Comparison of ENCODE assay signal across 9 cellular contexts in the genomic region with DNA sequence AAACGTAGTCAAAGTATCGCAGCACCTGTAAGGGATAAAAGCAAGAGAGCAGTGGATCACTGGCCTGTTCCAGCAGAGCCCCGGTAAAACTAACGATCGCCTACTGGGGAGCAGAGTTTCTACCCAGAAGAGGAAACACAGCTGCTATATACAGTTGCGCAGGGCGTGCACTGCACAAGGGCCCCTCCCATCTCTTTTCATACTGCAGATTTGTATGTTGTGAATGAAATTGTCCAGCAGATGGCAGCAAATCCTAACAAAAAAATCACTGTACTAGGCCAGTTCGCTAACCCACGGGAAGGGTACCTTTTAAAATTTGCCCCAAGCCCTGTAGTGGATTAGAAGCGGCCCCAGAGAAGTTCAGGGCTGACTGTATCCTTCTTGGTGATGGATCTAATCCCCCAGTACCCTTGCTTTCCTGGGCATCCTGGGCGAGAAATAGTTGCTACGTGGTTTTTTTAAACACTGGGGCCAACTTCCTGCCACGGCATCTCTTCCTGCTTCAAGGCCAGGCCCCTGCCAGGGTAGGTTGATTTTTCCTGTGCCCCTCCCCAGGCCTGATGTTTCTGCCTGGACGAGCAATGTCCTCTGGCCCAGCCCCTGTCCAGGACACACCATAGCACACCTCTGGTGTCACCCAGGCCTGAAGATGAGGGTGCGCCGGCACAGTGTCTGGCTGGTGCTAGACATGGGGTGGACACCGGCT.
DNase-seq lines count a peak whose midpoint lies in the region; ATAC-seq and TF ChIP-seq lines count a peak whose summit lies in the region.
"Had no signal": no experiment of that assay in that cellular context is flagged by ENCODE, and none has a peak within 500 bp of the region (broad histone marks: within the 10 kb centered on the region; RNA-seq: fewer than 3 reads in every experiment).

No MANE protein-coding gene starts in this region.

- no peak overlapping the region for H3K4me3 Mint-ChIP-seq in glutamatergic neuron (ENCODE audit: unreplicated experiment)

- H3K27me3 ChIP-seq in SK-N-SH (ENCODE audit: insufficient read depth) (peaks cover 35% of the 10 kb centered on the region), aorta (ENCODE audit: control insufficient read depth in 1 of 2, insufficient read depth in 2 of 2, low read length in 1 of 2) (no peaks in the 10 kb centered on the region)

- no peaks in the 10 kb centered on the region for H4K20me1 ChIP-seq in SK-N-SH (ENCODE audit: insufficient read depth)

- H3K9ac ChIP-seq in SK-N-SH: no peak overlapping the region

- H3K79me2 ChIP-seq in SK-N-SH (ENCODE audit: insufficient read depth): no peaks in the 10 kb centered on the region

- no peaks in the 10 kb centered on the region for H3K9me3 ChIP-seq in SK-N-SH
- H3K9me3 ChIP-seq in aorta (ENCODE audit: control insufficient read depth, low read length): no peaks in the 10 kb centered on the region

- H3K4me2 ChIP-seq in SK-N-SH: no peak overlapping the region

- no peak for TF ChIP-seq EP300 in SK-N-SH (IDR thresholded peaks at IDR 0.05; ENCODE audit: borderline replicate concordance in 1 of 2, low read depth in 1 of 2, low read length in 1 of 2)

- H3K27me3 Mint-ChIP-seq in glutamatergic neuron (ENCODE audit: unreplicated experiment): peaks cover 5% of the 10 kb centered on the region

- ATAC-seq in aorta (ENCODE audit: low FRiP score): peak; percentile 88

- no peaks in the 10 kb centered on the region for H3K9me2 ChIP-seq in SK-N-SH

- TF ChIP-seq CTCF in LNCAP (IDR thresholded peaks at IDR 0.05) (peak; percentile 61), SK-N-SH (IDR thresholded peaks at IDR 0.05) (peak; percentile 68), glutamatergic neuron (IDR thresholded peaks at IDR 0.05; ENCODE audit: partially characterized antibody, unreplicated experiment) (peak; percentile 73)

- H3K27ac ChIP-seq in SK-N-SH (ENCODE audit: low read depth in 2 of 2, low read length in 1 of 2): no peak overlapping the region
- no peak overlapping the region for H3K27ac ChIP-seq in aorta (ENCODE audit: low read depth in 1 of 2, low read length in 2 of 2)

- peaks cover 4% of the 10 kb centered on the region for H3K4me1 Mint-ChIP-seq in glutamatergic neuron (ENCODE audit: low read depth, unreplicated experiment)

- H3K4me3 ChIP-seq in SK-N-SH (ENCODE audit: low read depth in 2 of 2, low read length in 1 of 2): no peak overlapping the region; a peak in 1 of 4 replicates
- H3K4me3 ChIP-seq in aorta (ENCODE audit: low read length in 2 of 2): no peak overlapping the region
- H3K4me3 ChIP-seq: skin epidermis had no signal

- POLR2A ChIA-PET in SK-N-SH (lab: Yijun Ruan, JAX): no interaction called here

- H3K9me3 Mint-ChIP-seq in glutamatergic neuron (ENCODE audit: unreplicated experiment): peaks cover 13% of the 10 kb centered on the region

- no peaks in the 10 kb centered on the region for H3K36me3 ChIP-seq in SK-N-SH (replicated peaks in 1 of 2; ENCODE audit: control insufficient read depth in 1 of 2, insufficient read depth in 2 of 2, low read length in 1 of 2)
- H3K36me3 ChIP-seq in aorta (ENCODE audit: control insufficient read depth in 1 of 2, insufficient read depth in 2 of 2, low read length in 1 of 2): no peaks in the 10 kb centered on the region

- H3K27ac Mint-ChIP-seq in glutamatergic neuron (ENCODE audit: unreplicated experiment): no peak overlapping the region

- TF ChIP-seq RAD21 in SK-N-SH (IDR thresholded peaks at IDR 0.05; ENCODE audit: low read length): peak; percentile 85

- CTCF ChIA-PET in SK-N-SH (lab: Yijun Ruan, JAX): interaction anchor here (0.6 to 3.9 kb wide), 34 partner anchors 8 to 1553 kb away, joined by 3 to 44 read pairs (median 4); no protein-coding TSS in a partner anchor

- no peaks in the 10 kb centered on the region for H3F3A ChIP-seq in SK-N-SH (replicated peaks; ENCODE audit: insufficient read depth)

- H3K4me1 ChIP-seq in SK-N-SH (ENCODE audit: control insufficient read depth in 1 of 2, insufficient read depth in 2 of 2, low read depth in 1 of 2, low read length in 1 of 2) (no peaks in the 10 kb centered on the region), aorta (ENCODE audit: control insufficient read depth in 1 of 2, insufficient read depth in 2 of 2, low read length in 2 of 2) (no peaks in the 10 kb centered on the region)

- 22% methylated on average over 14 of the region's 17 CpGs for WGBS in SK-N-SH (ENCODE audit: low lambda C conversion rate)
- WGBS in aorta, 2 donors: 40 to 43% methylated on average over 17 of the region's 17 CpGs

- H2AFZ ChIP-seq in SK-N-SH (ENCODE audit: low read depth): peak overlapping the region; percentile 49; the same call in 1 of the 2 replicates

- DNase-seq in NCI-H2081 (lab: John Stamatoyannopoulos, UW) (peak; percentile 46 to 72), NCI-H2081 treated with DMSO at 0.1 percent for 48 hours (lab: John Stamatoyannopoulos, UW) (no peak), SK-N-SH (peak; percentile 76), glutamatergic neuron (peak; percentile 47), putamen (ENCODE audit: low spot score) (peak; percentile 64), aorta (peak; percentile 64 to 71)
- peak; percentile 54 for DNase-seq in activated naive CD4-positive, alpha-beta T cell treated with Interleukin-2 at 50 U/mL for 16 hours

- intact Hi-C loops in aorta (cut with DNase I): loop anchor here (1.0 to 10.0 kb wide), 5 partner anchors 150 to 440 kb away; no protein-coding TSS in a partner anchor

- peaks cover 12% of the 10 kb centered on the region for H3K36me3 Mint-ChIP-seq in glutamatergic neuron (ENCODE audit: unreplicated experiment)

TF ChIP-seq in SK-N-SH, 30 proteins besides CTCF, POLR2A, EP300 and RAD21:
- TF ChIP-seq SMC3 (IDR thresholded peaks at IDR 0.05; ENCODE audit: low read depth, low read length) (peak; percentile 60), CHD2 (IDR thresholded peaks at IDR 0.05; ENCODE audit: low read length, partially characterized antibody) (peak; percentile 22), RCOR1 (IDR thresholded peaks at IDR 0.05; ENCODE audit: low read length) (peak; percentile 58; the same call in 1 of the 2 replicates), MEF2A (IDR thresholded peaks at IDR 0.05; ENCODE audit: borderline replicate concordance, low read depth) (no peak)
